In genomic region chr3:50229490-50229889, GRCh38 we compare ENCODE assay signal across 17 cellular contexts. TPM values are rescaled to one million over a fixed set of nuclear protein-coding genes. Genes with fewer than 3 reads are reported as not detected.
DNase-seq lines count a peak whose midpoint lies in the region; ATAC-seq and TF ChIP-seq lines count a peak whose summit lies in the region.
"Had no signal": no experiment of that assay in that cellular context is flagged by ENCODE, and none has a peak within 500 bp of the region (broad histone marks: within the 10 kb centered on the region; RNA-seq: fewer than 3 reads in every experiment).

No MANE protein-coding gene starts in this region.

- H3K27me3 Mint-ChIP-seq in MCF 10A (ENCODE audit: insufficient read depth, unreplicated experiment): peaks cover 9% of the 10 kb centered on the region
- peaks cover 1% of the 10 kb centered on the region for H3K27me3 Mint-ChIP-seq in activated CD8-positive, alpha-beta T cell treated with anti-CD3 and anti-CD28 coated beads for 36 hours
- H3K27me3 Mint-ChIP-seq in natural killer cell (ENCODE audit: low read depth in 2 of 2): peaks cover 4% of the 10 kb centered on the region in 2 donors

- peaks cover 24% of the 10 kb centered on the region for H3K4me1 Mint-ChIP-seq in MCF 10A (ENCODE audit: insufficient read depth, unreplicated experiment)
- peaks cover 26% of the 10 kb centered on the region for H3K4me1 Mint-ChIP-seq in activated CD8-positive, alpha-beta T cell treated with anti-CD3 and anti-CD28 coated beads for 36 hours (ENCODE audit: low read depth)
- peaks cover 16 to 23% of the 10 kb centered on the region in 2 donors for H3K4me1 Mint-ChIP-seq in natural killer cell

- H3K9me3 ChIP-seq in breast epithelium: no peaks in the 10 kb centered on the region
- no peaks in the 10 kb centered on the region for H3K9me3 ChIP-seq in vagina
- H3K9me3 ChIP-seq: prostate gland, testis had no signal

- H3K27ac Mint-ChIP-seq in MCF 10A (ENCODE audit: low read depth, unreplicated experiment) (peak overlapping the region; percentile 17), natural killer cell (no peak overlapping the region)
- peak overlapping the region; percentile 10 for H3K27ac Mint-ChIP-seq in activated CD8-positive, alpha-beta T cell treated with anti-CD3 and anti-CD28 coated beads for 36 hours

- POLR2A ChIA-PET in MCF 10A (lab: Yijun Ruan, JAX): interaction anchor here (0.7 to 1.1 kb wide), 2 partner anchors 31 to 175 kb away, joined by 3 read pairs; no protein-coding TSS in a partner anchor
- POLR2A ChIA-PET in activated CD8-positive, alpha-beta T cell treated with anti-CD3 and anti-CD28 coated beads for 36 hours (lab: Charles Lee): interaction anchor here (0.8 to 3.4 kb wide), 9 partner anchors 12 to 121 kb away, joined by 3 to 11 read pairs (median 4); partner anchors contain the start of genes CYB561D2 and NPRL2

- no peak for DNase-seq in MCF 10A (ENCODE audit: unreplicated experiment)
- DNase-seq in breast epithelium (ENCODE audit: low spot score in 2 of 2): no peak
- DNase-seq in activated CD8-positive, alpha-beta T cell treated with anti-CD3 and anti-CD28 coated beads for 36 hours: no peak
- no peak for DNase-seq in natural killer cell
- no peak for DNase-seq in vagina (ENCODE audit: extremely low spot score in 2 of 2)
- no peak for DNase-seq in anterior cingulate cortex (lab: John Stamatoyannopoulos, UW)
- DNase-seq in superior temporal gyrus (ENCODE audit: extremely low spot score): no peak
- DNase-seq in C1 segment of cervical spinal cord (lab: John Stamatoyannopoulos, UW): no peak
- DNase-seq: cortex of kidney, DMS153, NCI-H2081 treated with DMSO at 0.1 percent for 48 hours, NCI-H526 treated with DMSO at 0.1 percent for 48 hours, testis had no signal

- CTCF ChIA-PET in MCF 10A (lab: Yijun Ruan, JAX): interaction anchor here (0.9 to 15.0 kb wide), 13 partner anchors 8 to 317 kb away, joined by 3 to 209 read pairs (median 7); partner anchors contain the start of genes GNAI2, GNAT1 and SEMA3B
- CTCF ChIA-PET in activated CD8-positive, alpha-beta T cell treated with anti-CD3 and anti-CD28 coated beads for 36 hours (lab: Charles Lee): interaction anchor here (1.6 to 14.8 kb wide), 6 partner anchors 7 to 70 kb away, joined by 3 to 239 read pairs (median 66); partner anchors contain the start of genes GNAI2, GNAT1, HYAL3 and NAA80

- intact Hi-C loops in MCF 10A (cut with micrococcal nuclease) (no loop called here), breast epithelium (cut with DNase I; ENCODE audit: low total_unique reads) (no loop called here), natural killer cell (cut with micrococcal nuclease) (no loop called here), vagina (cut with DNase I) (loop anchor here (5.0 kb wide), 1 partner anchor 43 kb away; no protein-coding TSS in a partner anchor)
- intact Hi-C loops in activated CD8-positive, alpha-beta T cell treated with anti-CD3 and anti-CD28 coated beads for 36 hours (cut with micrococcal nuclease): no loop called here

- H3K4me3 Mint-ChIP-seq in MCF 10A (ENCODE audit: unreplicated experiment): peak overlapping the region; percentile 8
- H3K4me3 Mint-ChIP-seq in activated CD8-positive, alpha-beta T cell treated with anti-CD3 and anti-CD28 coated beads for 36 hours: no peak overlapping the region
- H3K4me3 Mint-ChIP-seq in natural killer cell: peak overlapping the region; percentile 49

- TF ChIP-seq POLR2A in breast epithelium (IDR thresholded peaks at IDR 0.05): no peak
- no peak for TF ChIP-seq POLR2A in vagina (IDR thresholded peaks at IDR 0.05)

- no peak overlapping the region for H3K4me3 ChIP-seq in breast epithelium
- no peak overlapping the region for H3K4me3 ChIP-seq in vagina
- H3K4me3 ChIP-seq: hepatocyte, prostate gland, testis had no signal

- ATAC-seq in activated CD8-positive, alpha-beta T cell treated with anti-CD3 and anti-CD28 coated beads for 36 hours: no peak
- ATAC-seq in natural killer cell: no peak
- ATAC-seq: Panc1 had no signal

- peaks cover 0 to 3% of the 10 kb centered on the region in 2 donors for H3K4me1 ChIP-seq in breast epithelium
- peaks cover 25% of the 10 kb centered on the region for H3K4me1 ChIP-seq in vagina
- H3K4me1 ChIP-seq: prostate gland had no signal

- H3K36me3 ChIP-seq in breast epithelium: no peaks in the 10 kb centered on the region
- no peaks in the 10 kb centered on the region for H3K36me3 ChIP-seq in vagina
- H3K36me3 ChIP-seq: prostate gland had no signal

- H3K36me3 Mint-ChIP-seq in MCF 10A (ENCODE audit: insufficient read depth, unreplicated experiment) (peaks cover 6% of the 10 kb centered on the region), natural killer cell (no peaks in the 10 kb centered on the region)
- no peaks in the 10 kb centered on the region for H3K36me3 Mint-ChIP-seq in activated CD8-positive, alpha-beta T cell treated with anti-CD3 and anti-CD28 coated beads for 36 hours (ENCODE audit: low read depth)

- TF ChIP-seq CTCF in MCF 10A (IDR thresholded peaks at IDR 0.05; ENCODE audit: unreplicated experiment) (no peak), breast epithelium (IDR thresholded peaks at IDR 0.05) (no peak), natural killer cell (IDR thresholded peaks at IDR 0.05) (no peak), vagina (IDR thresholded peaks at IDR 0.05) (no peak)
- no peak for TF ChIP-seq CTCF in activated CD8-positive, alpha-beta T cell treated with anti-CD3 and anti-CD28 coated beads for 36 hours (IDR thresholded peaks at IDR 0.05)

- H3K27ac ChIP-seq in breast epithelium (peak overlapping the region in 1 of 2 donors; percentile 25), vagina (peak overlapping the region; percentile 91)
- H3K27ac ChIP-seq: prostate gland, testis had no signal

- H3K9me3 Mint-ChIP-seq in MCF 10A (ENCODE audit: unreplicated experiment) (no peaks in the 10 kb centered on the region), natural killer cell (no peaks in the 10 kb centered on the region)
- no peaks in the 10 kb centered on the region for H3K9me3 Mint-ChIP-seq in activated CD8-positive, alpha-beta T cell treated with anti-CD3 and anti-CD28 coated beads for 36 hours

- no peaks in the 10 kb centered on the region for H3K27me3 ChIP-seq in breast epithelium
- no peaks in the 10 kb centered on the region for H3K27me3 ChIP-seq in vagina
- H3K27me3 ChIP-seq: hepatocyte, testis had no signal

- BruUV-seq in MCF 10A (replicated peaks; lab: Mats Ljungman, UMichigan): no TSS peak

RNA-seq across cellular contexts. Expression of gene GNAI2, which starts 6.5 kb away (rescaled TPM):
- 122 and 123 TPM in 2 replicates for total RNA-seq in MCF 10A (2022)
- 100 to 1,000 TPM in 2 of 3 donors, 10 to 100 TPM in 1; 95.3 to 232 (median 162) TPM for total RNA-seq in breast epithelium
- total RNA-seq in activated CD8-positive, alpha-beta T cell treated with anti-CD3 and anti-CD28 coated beads for 36 hours: 100 to 1,000 TPM; 238 to 242 TPM
- total RNA-seq in natural killer cell: 100 to 1,000 TPM; 428 to 467 (median 447) TPM
- total RNA-seq in vagina: 244 TPM

RNA-seq across cellular contexts. Expression of gene SLC38A3, which starts 24.4 kb away (rescaled TPM):
- total RNA-seq in MCF 10A (2022) (not detected in 2 replicates), breast epithelium (1 to 10 TPM in 1 of 3 donors, under 1 TPM in 1, not detected in 1; 0.98 to 2.5 TPM), natural killer cell (under 1 TPM in 1 of 3 donors, not detected in 2; 0.82 TPM), vagina (2.0 TPM)
- under 1 TPM in 1 of 2 experiments, not detected in 1; 0.22 TPM for total RNA-seq in activated CD8-positive, alpha-beta T cell treated with anti-CD3 and anti-CD28 coated beads for 36 hours

RNA-seq across cellular contexts. Expression of gene GNAT1, which starts 38.1 kb away (rescaled TPM):
- total RNA-seq in MCF 10A (2022) (0.49 TPM in 1 of 2 replicates, not detected in the other), breast epithelium (not detected), natural killer cell (not detected), vagina (not detected)
- total RNA-seq in activated CD8-positive, alpha-beta T cell treated with anti-CD3 and anti-CD28 coated beads for 36 hours: under 1 TPM; 0.11 to 0.23 TPM
- total RNA-seq: hepatocyte, kidney epithelial cell, prostate gland had no signal

RNA-seq across cellular contexts. Expression of gene SEMA3B, which starts 39.5 kb away (rescaled TPM):
- 7.6 and 12.5 TPM in 2 replicates for total RNA-seq in MCF 10A (2022)
- 10 to 100 TPM; 10.1 to 17.6 (median 11.1) TPM for total RNA-seq in breast epithelium
- 1 to 10 TPM; 1.6 to 2.3 TPM for total RNA-seq in activated CD8-positive, alpha-beta T cell treated with anti-CD3 and anti-CD28 coated beads for 36 hours
- total RNA-seq in natural killer cell: 1 to 10 TPM in 1 of 3 donors, under 1 TPM in 2; 0.97 to 2.0 (median 0.99) TPM
- 32.9 TPM for total RNA-seq in vagina

RNA-seq across cellular contexts. Expression of gene LSMEM2, which starts 49.4 kb away (rescaled TPM):
- total RNA-seq in MCF 10A (2022): 0.20 TPM in 1 of 2 replicates, not detected in the other
- total RNA-seq in breast epithelium: not detected
- total RNA-seq in activated CD8-positive, alpha-beta T cell treated with anti-CD3 and anti-CD28 coated beads for 36 hours: not detected
- not detected for total RNA-seq in natural killer cell
- total RNA-seq in vagina: not detected
- total RNA-seq: hepatocyte, kidney epithelial cell, prostate gland had no signal

Comparison
In these comparisons a context has a peak if more than half of its experiments do, and no peak if none do; other contexts are left out.
1. H3K27ac Mint-ChIP-seq: peak in MCF 10A (single experiment) and activated CD8-positive, alpha-beta T cell treated with anti-CD3 and anti-CD28 coated beads for 36 hours (single experiment); none in natural killer cell (0 of 2).